In the genomic region with DNA sequence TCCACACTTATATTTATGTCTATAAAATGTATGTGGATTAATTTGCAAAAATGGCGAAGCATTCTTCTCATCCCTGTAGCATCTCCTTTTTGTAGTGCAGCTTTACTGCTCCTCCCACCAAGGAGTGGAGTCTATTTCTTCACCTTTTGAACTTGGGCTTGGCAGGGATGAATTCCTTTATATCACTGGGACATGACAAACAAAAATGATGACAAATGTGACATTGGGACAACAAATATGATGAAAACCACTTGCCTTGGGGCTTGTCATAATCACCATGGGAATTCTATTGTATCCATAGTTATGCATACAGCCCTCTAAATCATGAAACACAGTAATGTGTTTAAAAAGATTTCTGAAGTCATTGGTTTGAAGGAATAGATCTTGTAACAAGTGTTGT, we compare ENCODE assay signal across 20 cellular contexts.
DNase-seq lines count a peak whose midpoint lies in the region; ATAC-seq and TF ChIP-seq lines count a peak whose summit lies in the region.
"Had no signal": no experiment of that assay in that cellular context is flagged by ENCODE, and none has a peak within 500 bp of the region (broad histone marks: within the 10 kb centered on the region; RNA-seq: fewer than 3 reads in every experiment).

No MANE protein-coding gene starts in this region.

- ATAC-seq in activated CD8-positive, alpha-beta T cell treated with anti-CD3 and anti-CD28 coated beads, Interleukin-2, amount 10 ng/mL, durations not matched to agents 7 days and 5 days, result no peak
- no peak for ATAC-seq in activated CD8-positive, alpha-beta T cell treated with anti-CD3 and anti-CD28 coated beads for 36 hours
- ATAC-seq in effector memory CD8-positive, alpha-beta T cell (replicated peaks), result no peak
- ATAC-seq in GM18867 (IDR thresholded peaks at IDR 0.05; ENCODE audit: unreplicated experiment), result no peak
- ATAC-seq in GM18519 (IDR thresholded peaks at IDR 0.05; ENCODE audit: low FRiP score, unreplicated experiment), result no peak

- no peaks in the 10 kb centered on the region for H3K79me2 ChIP-seq in OCI-LY7 (ENCODE audit: insufficient read depth, low read depth, low read length)

- H3K4me2 ChIP-seq in OCI-LY7 (ENCODE audit: low read length), result peak overlapping the region; percentile 71

- peaks cover 56% of the 10 kb centered on the region for H3K4me1 Mint-ChIP-seq in activated CD8-positive, alpha-beta T cell treated with anti-CD3 and anti-CD28 coated beads, Interleukin-2, amount 10 ng/mL, durations not matched to agents 7 days and 5 days (ENCODE audit: low read depth)
- peaks cover 54% of the 10 kb centered on the region for H3K4me1 Mint-ChIP-seq in activated CD8-positive, alpha-beta T cell treated with anti-CD3 and anti-CD28 coated beads for 36 hours (ENCODE audit: low read depth)
- H3K4me1 Mint-ChIP-seq in effector memory CD8-positive, alpha-beta T cell (ENCODE audit: low read depth in 2 of 2), result peaks cover 9 to 19% of the 10 kb centered on the region in 2 donors
- peaks cover 22% of the 10 kb centered on the region for H3K4me1 Mint-ChIP-seq in type B pancreatic cell (ENCODE audit: unreplicated experiment)

- no TSS peak for BruUV-seq in OCI-LY7 (replicated peaks; lab: Mats Ljungman, UMichigan)

- H3K4me3 ChIP-seq in OCI-LY7 (ENCODE audit: low read depth, low read length, poor library complexity, severe bottlenecking), result no peak overlapping the region
- H3K4me3 ChIP-seq: lung, pancreas, tibial nerve had no signal

- H4K20me1 ChIP-seq in OCI-LY7 (ENCODE audit: insufficient read depth, low read length), result no peaks in the 10 kb centered on the region

- no peaks in the 10 kb centered on the region for H3K9me3 ChIP-seq in OCI-LY7 (ENCODE audit: low read length)
- H3K9me3 ChIP-seq: heart left ventricle, pancreas, sigmoid colon, tibial nerve had no signal

- no peak for DNase-seq in activated CD8-positive, alpha-beta T cell treated with anti-CD3 and anti-CD28 coated beads, Interleukin-2, amount 10 ng/mL, durations not matched to agents 7 days and 5 days
- DNase-seq in activated CD8-positive, alpha-beta T cell treated with anti-CD3 and anti-CD28 coated beads for 36 hours, result no peak
- DNase-seq in OCI-LY7 (ENCODE audit: low spot score) (no peak), type B pancreatic cell (ENCODE audit: extremely low spot score, unreplicated experiment) (no peak), NCI-H1048 (lab: John Stamatoyannopoulos, UW) (no peak)
- DNase-seq in effector memory CD8-positive, alpha-beta T cell, result no peak
- DNase-seq: 8988T; activated CD4-positive, alpha-beta T cell treated with anti-CD3 and anti-CD28 coated beads, Interleukin-2, amount 50 U/mL, for 1 hour; activated naive CD4-positive, alpha-beta T cell treated with Interleukin-2 at 50 U/mL for 16 hours; DMS 273 treated with DMSO at 0.1 percent for 48 hours; heart left ventricle; NCI-H1092; NK-92 treated with Interleukin-12 subunit alpha and Interleukin-12 subunit beta, amount 100 ng/mL, for 24 hours; pancreas; sigmoid colon had no signal

- peak overlapping the region; percentile 56; the same call in 1 of the 2 replicates for H2AFZ ChIP-seq in OCI-LY7 (ENCODE audit: low read length)

- H3K36me3 Mint-ChIP-seq in activated CD8-positive, alpha-beta T cell treated with anti-CD3 and anti-CD28 coated beads, Interleukin-2, amount 10 ng/mL, durations not matched to agents 7 days and 5 days (ENCODE audit: low read depth), result peaks cover 6% of the 10 kb centered on the region
- H3K36me3 Mint-ChIP-seq in activated CD8-positive, alpha-beta T cell treated with anti-CD3 and anti-CD28 coated beads for 36 hours (ENCODE audit: low read depth), result no peaks in the 10 kb centered on the region
- H3K36me3 Mint-ChIP-seq in effector memory CD8-positive, alpha-beta T cell (ENCODE audit: insufficient read depth), result no peaks in the 10 kb centered on the region
- no peaks in the 10 kb centered on the region for H3K36me3 Mint-ChIP-seq in type B pancreatic cell

- H3K27me3 Mint-ChIP-seq in activated CD8-positive, alpha-beta T cell treated with anti-CD3 and anti-CD28 coated beads, Interleukin-2, amount 10 ng/mL, durations not matched to agents 7 days and 5 days (ENCODE audit: low read depth), result peaks cover 1% of the 10 kb centered on the region
- H3K27me3 Mint-ChIP-seq in activated CD8-positive, alpha-beta T cell treated with anti-CD3 and anti-CD28 coated beads for 36 hours, result no peaks in the 10 kb centered on the region
- peaks cover 0 to 2% of the 10 kb centered on the region in 2 donors for H3K27me3 Mint-ChIP-seq in effector memory CD8-positive, alpha-beta T cell
- H3K27me3 Mint-ChIP-seq in type B pancreatic cell, result no peaks in the 10 kb centered on the region

- H3K27ac Mint-ChIP-seq in activated CD8-positive, alpha-beta T cell treated with anti-CD3 and anti-CD28 coated beads, Interleukin-2, amount 10 ng/mL, durations not matched to agents 7 days and 5 days, result peak overlapping the region; percentile 93
- no peak overlapping the region for H3K27ac Mint-ChIP-seq in activated CD8-positive, alpha-beta T cell treated with anti-CD3 and anti-CD28 coated beads for 36 hours
- H3K27ac Mint-ChIP-seq in effector memory CD8-positive, alpha-beta T cell, result peak overlapping the region; percentile 61 to 94
- H3K27ac Mint-ChIP-seq in type B pancreatic cell, result peak overlapping the region; percentile 83

- H3K27ac ChIP-seq in OCI-LY7 (ENCODE audit: low read depth, low read length, poor library complexity, severe bottlenecking), result no peak overlapping the region
- H3K27ac ChIP-seq: pancreas, RWPE1 had no signal

- no peak for TF ChIP-seq CTCF in activated CD8-positive, alpha-beta T cell treated with anti-CD3 and anti-CD28 coated beads for 36 hours (IDR thresholded peaks at IDR 0.05)
- TF ChIP-seq CTCF in OCI-LY7 (conservative IDR thresholded peaks at IDR 0.05; ENCODE audit: low read length) (no peak), type B pancreatic cell (conservative IDR thresholded peaks at IDR 0.05) (no peak)

- peaks cover 5% of the 10 kb centered on the region for H3K9me3 Mint-ChIP-seq in activated CD8-positive, alpha-beta T cell treated with anti-CD3 and anti-CD28 coated beads, Interleukin-2, amount 10 ng/mL, durations not matched to agents 7 days and 5 days (ENCODE audit: insufficient read depth)
- no peaks in the 10 kb centered on the region for H3K9me3 Mint-ChIP-seq in activated CD8-positive, alpha-beta T cell treated with anti-CD3 and anti-CD28 coated beads for 36 hours
- H3K9me3 Mint-ChIP-seq in effector memory CD8-positive, alpha-beta T cell, result no peaks in the 10 kb centered on the region
- H3K9me3 Mint-ChIP-seq in type B pancreatic cell, result peaks cover 10% of the 10 kb centered on the region

- POLR2A ChIA-PET in activated CD8-positive, alpha-beta T cell treated with anti-CD3 and anti-CD28 coated beads, Interleukin-2, amount 10 ng/mL, durations not matched to agents 7 days and 5 days (lab: Charles Lee), result interaction anchor here (0.6 to 2.2 kb wide), 6 partner anchors 9 to 306 kb away, joined by 3 to 11 read pairs (median 3); no protein-coding TSS in a partner anchor
- POLR2A ChIA-PET in activated CD8-positive, alpha-beta T cell treated with anti-CD3 and anti-CD28 coated beads for 36 hours (lab: Charles Lee), result interaction anchor here (1.1 to 3.4 kb wide), 4 partner anchors 12 to 402 kb away, joined by 3 to 17 read pairs (median 5); a partner anchor contains a TSS
- POLR2A ChIA-PET in OCI-LY7 (lab: Charles Lee), result interaction anchor here (0.6 to 2.5 kb wide), 9 partner anchors 9 to 696 kb away, joined by 3 to 8 read pairs (median 4); no protein-coding TSS in a partner anchor

- CTCF ChIA-PET in activated CD8-positive, alpha-beta T cell treated with anti-CD3 and anti-CD28 coated beads, Interleukin-2, amount 10 ng/mL, durations not matched to agents 7 days and 5 days (lab: Charles Lee), result interaction anchor here (1.1 to 4.8 kb wide), 8 partner anchors 10 to 309 kb away, joined by 4 to 35 read pairs (median 9); no protein-coding TSS in a partner anchor
- CTCF ChIA-PET in activated CD8-positive, alpha-beta T cell treated with anti-CD3 and anti-CD28 coated beads for 36 hours (lab: Charles Lee), result interaction anchor here (1.4 to 2.2 kb wide), 3 partner anchors 117 to 154 kb away, joined by 3 to 15 read pairs (median 7); no protein-coding TSS in a partner anchor
- CTCF ChIA-PET in OCI-LY7 (lab: Charles Lee; ENCODE audit: unreplicated experiment), result interaction anchor here (0.6 kb wide), 1 partner anchor 169 kb away, joined by 7 read pairs; no protein-coding TSS in a partner anchor

- peaks cover 13% of the 10 kb centered on the region for H3K4me1 ChIP-seq in OCI-LY7 (ENCODE audit: insufficient read depth, low read length, poor library complexity, severe bottlenecking)

- no peaks in the 10 kb centered on the region for H3K9me2 ChIP-seq in OCI-LY7 (ENCODE audit: insufficient read depth, low read length)

- intact Hi-C loops in activated CD8-positive, alpha-beta T cell treated with anti-CD3 and anti-CD28 coated beads for 36 hours (cut with micrococcal nuclease), result loop anchor here (2.0 to 10.0 kb wide), 4 partner anchors 25 to 299 kb away; no protein-coding TSS in a partner anchor
- intact Hi-C loops in OCI-LY7 (cut with micrococcal nuclease; ENCODE audit: unreplicated experiment), result no loop called here

- H3K36me3 ChIP-seq in OCI-LY7 (ENCODE audit: insufficient read depth, low read length), result no peaks in the 10 kb centered on the region
- H3K36me3 ChIP-seq: heart left ventricle, pancreas, sigmoid colon, tibial nerve had no signal

- H3K4me3 Mint-ChIP-seq in activated CD8-positive, alpha-beta T cell treated with anti-CD3 and anti-CD28 coated beads, Interleukin-2, amount 10 ng/mL, durations not matched to agents 7 days and 5 days, result no peak overlapping the region
- no peak overlapping the region for H3K4me3 Mint-ChIP-seq in activated CD8-positive, alpha-beta T cell treated with anti-CD3 and anti-CD28 coated beads for 36 hours
- H3K4me3 Mint-ChIP-seq in effector memory CD8-positive, alpha-beta T cell, result peak overlapping the region in 1 of 2 donors; percentile 73
- H3K4me3 Mint-ChIP-seq in type B pancreatic cell, result peak overlapping the region; percentile 52
